Comparison of ENCODE assay signal across 18 cellular contexts in genomic region chr17:74172700-74173099, GRCh38.
DNase-seq lines count a peak whose midpoint lies in the region; ATAC-seq lines count a peak whose summit lies in the region.
"Had no signal": no experiment of that assay in that cellular context is flagged by ENCODE, and none has a peak within 500 bp of the region (broad histone marks: within the 10 kb centered on the region; RNA-seq: fewer than 3 reads in every experiment).

No MANE protein-coding gene starts in this region.

- H3K27ac Mint-ChIP-seq in stimulated activated naive B cell treated with anti-CD40 and anti-IgM and Interleukin-4, amounts not matched to agents 10 μg/mL and 1 μg/mL and 100 μg/mL, for 72 hours, result no peak overlapping the region
- H3K27ac Mint-ChIP-seq: B cell; CD8-positive, alpha-beta T cell; H9; IgD-negative memory B cell had no signal

- ATAC-seq in stimulated activated naive B cell treated with anti-CD40 and anti-IgM and Interleukin-4, amounts not matched to agents 10 μg/mL and 1 μg/mL and 100 μg/mL, for 72 hours (replicated peaks), result no peak
- ATAC-seq: CD8-positive, alpha-beta T cell; GM12878; HepG2 had no signal

- in situ Hi-C loops in KBM-7 (cut with MboI; ENCODE audit: low pct_unique_long_range_greater_than_20kb, low sequenced_read_pairs), result no loop called here

- H3K27me3 Mint-ChIP-seq in stimulated activated naive B cell treated with anti-CD40 and anti-IgM and Interleukin-4, amounts not matched to agents 10 μg/mL and 1 μg/mL and 100 μg/mL, for 72 hours, result peaks cover 20 to 58% of the 10 kb centered on the region in 2 donors

- H3K36me3 Mint-ChIP-seq in stimulated activated naive B cell treated with anti-CD40 and anti-IgM and Interleukin-4, amounts not matched to agents 10 μg/mL and 1 μg/mL and 100 μg/mL, for 72 hours, result no peaks in the 10 kb centered on the region
- H3K36me3 Mint-ChIP-seq: CD8-positive, alpha-beta T cell had no signal

- peaks cover 2 to 6% of the 10 kb centered on the region in 2 donors for H3K4me1 Mint-ChIP-seq in stimulated activated naive B cell treated with anti-CD40 and anti-IgM and Interleukin-4, amounts not matched to agents 10 μg/mL and 1 μg/mL and 100 μg/mL, for 72 hours
- H3K4me1 Mint-ChIP-seq: B cell, IgD-negative memory B cell had no signal

- no peak overlapping the region for H3K4me3 Mint-ChIP-seq in stimulated activated naive B cell treated with anti-CD40 and anti-IgM and Interleukin-4, amounts not matched to agents 10 μg/mL and 1 μg/mL and 100 μg/mL, for 72 hours
- H3K4me3 Mint-ChIP-seq: B cell; CD8-positive, alpha-beta T cell; H9; IgD-negative memory B cell had no signal

- DNase-seq in NCI-H510A treated with DMSO at 0.1 percent for 48 hours (lab: John Stamatoyannopoulos, UW) (peak; percentile 51), NCI-H510A (lab: John Stamatoyannopoulos, UW) (no peak), DMS153 treated with DMSO at 0.1 percent for 48 hours (lab: John Stamatoyannopoulos, UW; ENCODE audit: unreplicated experiment) (peak; percentile 13), kidney tubule cell (ENCODE audit: low spot score) (peak; percentile 9), KBM-7 (no peak), NCI-H1436 (lab: John Stamatoyannopoulos, UW) (no peak)
- no peak for DNase-seq in stimulated activated naive B cell treated with anti-CD40 and anti-IgM and Interleukin-4, amounts not matched to agents 10 μg/mL and 1 μg/mL and 100 μg/mL, for 72 hours
- DNase-seq: 8988T; Calu3; CD8-positive, alpha-beta T cell; DMS 273 treated with DMSO at 0.1 percent for 48 hours; DND-41; EL; H9 had no signal

- peaks cover 0 to 3% of the 10 kb centered on the region in 2 donors for H3K9me3 Mint-ChIP-seq in stimulated activated naive B cell treated with anti-CD40 and anti-IgM and Interleukin-4, amounts not matched to agents 10 μg/mL and 1 μg/mL and 100 μg/mL, for 72 hours
- H3K9me3 Mint-ChIP-seq: CD8-positive, alpha-beta T cell; IgD-negative memory B cell had no signal

Comparison
In these comparisons a context has a peak if more than half of its experiments do, and no peak if none do; other contexts are left out.
1. DNase-seq: peak in NCI-H510A treated with DMSO at 0.1 percent for 48 hours (single experiment), DMS153 treated with DMSO at 0.1 percent for 48 hours (single experiment) and kidney tubule cell (single experiment); none in NCI-H510A (single experiment), KBM-7 (single experiment), stimulated activated naive B cell treated with anti-CD40 and anti-IgM and Interleukin-4, amounts not matched to agents 10 μg/mL and 1 μg/mL and 100 μg/mL, for 72 hours (single experiment) and NCI-H1436 (single experiment).